8 cellular contexts compared by ENCODE assay signal in the genomic region with DNA sequence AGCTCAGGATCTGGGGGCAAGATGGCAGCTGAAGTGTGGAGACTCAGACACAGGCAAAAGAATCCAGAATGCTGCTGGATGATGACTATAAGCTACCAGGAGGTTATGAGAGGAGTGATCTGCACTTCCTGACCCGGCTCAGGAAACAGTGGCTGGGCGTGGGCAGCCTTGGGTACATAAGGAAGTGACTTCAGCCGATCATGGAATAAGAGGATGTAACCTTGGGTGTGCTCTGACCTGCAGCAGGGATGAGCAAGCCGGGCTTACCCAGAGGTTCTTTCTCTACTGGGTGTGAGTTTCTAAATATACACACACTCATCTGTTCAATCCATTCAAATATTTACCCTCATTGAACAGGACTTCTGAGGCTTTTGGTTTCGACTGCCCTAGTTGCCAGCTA.
DNase-seq lines count a peak whose midpoint lies in the region; ATAC-seq and TF ChIP-seq lines count a peak whose summit lies in the region.

No MANE protein-coding gene starts in this region.

- in situ Hi-C loops in KBM-7 (cut with MboI; ENCODE audit: low pct_unique_long_range_greater_than_20kb, low sequenced_read_pairs) (no loop called here), ACHN (cut with HindIII; ENCODE audit: low pct_ligation_motif_present, low pct_unique_long_range_greater_than_20kb, low sequenced_read_pairs) (no loop called here)

- ATAC-seq in GM18867 (IDR thresholded peaks at IDR 0.05; ENCODE audit: unreplicated experiment), result peak; percentile 63
- peak; percentile 85 to 92 for ATAC-seq in activated T-cell treated with anti-CD3 and anti-CD28 coated beads, Interleukin-2, amount 50 U/mL, for 72 hours (replicated peaks in 1 of 2)
- peak; percentile 93 for ATAC-seq in stimulated activated effector memory CD8-positive, alpha-beta T cell treated with anti-CD3 and anti-CD28 coated beads, Interleukin-12 subunit alpha, Interleukin-12 subunit beta, amount 100 ng/mL, for 72 hours

- H3K4me1 ChIP-seq in left ventricle myocardium inferior, result peaks cover 96% of the 10 kb centered on the region

- peaks cover 62% of the 10 kb centered on the region for H3K4me1 Mint-ChIP-seq in activated T-cell treated with anti-CD3 and anti-CD28 coated beads, Interleukin-2, amount 50 U/mL, for 72 hours (ENCODE audit: low read depth)
- H3K4me1 Mint-ChIP-seq in stimulated activated effector memory CD8-positive, alpha-beta T cell treated with anti-CD3 and anti-CD28 coated beads, Interleukin-12 subunit alpha, Interleukin-12 subunit beta, amount 100 ng/mL, for 72 hours, result peaks cover 86% of the 10 kb centered on the region

- peak overlapping the region; percentile 62 for H3K27ac Mint-ChIP-seq in activated T-cell treated with anti-CD3 and anti-CD28 coated beads, Interleukin-2, amount 50 U/mL, for 72 hours
- H3K27ac Mint-ChIP-seq in stimulated activated effector memory CD8-positive, alpha-beta T cell treated with anti-CD3 and anti-CD28 coated beads, Interleukin-12 subunit alpha, Interleukin-12 subunit beta, amount 100 ng/mL, for 72 hours, result peak overlapping the region; percentile 71

- peak overlapping the region; percentile 42 to 56 for H3K4me3 Mint-ChIP-seq in activated T-cell treated with anti-CD3 and anti-CD28 coated beads, Interleukin-2, amount 50 U/mL, for 72 hours
- peak overlapping the region; percentile 48 for H3K4me3 Mint-ChIP-seq in stimulated activated effector memory CD8-positive, alpha-beta T cell treated with anti-CD3 and anti-CD28 coated beads, Interleukin-12 subunit alpha, Interleukin-12 subunit beta, amount 100 ng/mL, for 72 hours

- peak overlapping the region; percentile 86 for H3K27ac ChIP-seq in left ventricle myocardium inferior (replicated peaks)

- no peaks in the 10 kb centered on the region for H3K36me3 ChIP-seq in left ventricle myocardium inferior

- no peak for TF ChIP-seq CTCF in left ventricle myocardium inferior (IDR thresholded peaks at IDR 0.05; ENCODE audit: borderline replicate concordance)

- H3K4me3 ChIP-seq in left ventricle myocardium inferior, result peak overlapping the region; percentile 6

- H3K27me3 ChIP-seq in left ventricle myocardium inferior (ENCODE audit: low read depth), result no peaks in the 10 kb centered on the region

- peaks cover 1 to 6% of the 10 kb centered on the region in 2 donors for H3K36me3 Mint-ChIP-seq in activated T-cell treated with anti-CD3 and anti-CD28 coated beads, Interleukin-2, amount 50 U/mL, for 72 hours (ENCODE audit: insufficient read depth in 2 of 2)
- peaks cover 25% of the 10 kb centered on the region for H3K36me3 Mint-ChIP-seq in stimulated activated effector memory CD8-positive, alpha-beta T cell treated with anti-CD3 and anti-CD28 coated beads, Interleukin-12 subunit alpha, Interleukin-12 subunit beta, amount 100 ng/mL, for 72 hours

- H3K9me3 ChIP-seq in left ventricle myocardium inferior (replicated peaks), result no peaks in the 10 kb centered on the region

- intact Hi-C loops in left ventricle myocardium inferior (cut with micrococcal nuclease), result no loop called here

- DNase-seq in KBM-7 (peak; percentile 78), left ventricle myocardium inferior (peak; percentile 71), ACHN (no peak), NCI-H526 (lab: John Stamatoyannopoulos, UW) (no peak), NCI-H2081 (lab: John Stamatoyannopoulos, UW) (no peak)
- DNase-seq in activated T-cell treated with anti-CD3 and anti-CD28 coated beads, Interleukin-2, amount 50 U/mL, for 72 hours, result peak; percentile 48 to 49
- no peak for DNase-seq in stimulated activated effector memory CD8-positive, alpha-beta T cell treated with anti-CD3 and anti-CD28 coated beads, Interleukin-12 subunit alpha, Interleukin-12 subunit beta, amount 100 ng/mL, for 72 hours (ENCODE audit: low spot score in 2 of 2)

- no peaks in the 10 kb centered on the region for H3K27me3 Mint-ChIP-seq in activated T-cell treated with anti-CD3 and anti-CD28 coated beads, Interleukin-2, amount 50 U/mL, for 72 hours (ENCODE audit: low read depth)

- no peaks in the 10 kb centered on the region for H3K9me3 Mint-ChIP-seq in activated T-cell treated with anti-CD3 and anti-CD28 coated beads, Interleukin-2, amount 50 U/mL, for 72 hours
- H3K9me3 Mint-ChIP-seq in stimulated activated effector memory CD8-positive, alpha-beta T cell treated with anti-CD3 and anti-CD28 coated beads, Interleukin-12 subunit alpha, Interleukin-12 subunit beta, amount 100 ng/mL, for 72 hours, result no peaks in the 10 kb centered on the region

Comparison
In these comparisons a context has a peak if more than half of its experiments do, and no peak if none do; other contexts are left out.
1. DNase-seq: peak in KBM-7 (single experiment), activated T-cell treated with anti-CD3 and anti-CD28 coated beads, Interleukin-2, amount 50 U/mL, for 72 hours (2 of 2) and left ventricle myocardium inferior (single experiment); none in stimulated activated effector memory CD8-positive, alpha-beta T cell treated with anti-CD3 and anti-CD28 coated beads, Interleukin-12 subunit alpha, Interleukin-12 subunit beta, amount 100 ng/mL, for 72 hours (0 of 2), ACHN (single experiment), NCI-H526 (0 of 2) and NCI-H2081 (0 of 2).
2. Peak in every context shown above with its lines, with median percentiles within 50 percentile points of each other: ATAC-seq.